Comparison of ENCODE assay signal across 1 cellular context in genomic region chr14:64808449-64808848, GRCh38.
TF ChIP-seq lines count a peak whose summit lies in the region.

No MANE protein-coding gene starts in this region.

TF ChIP-seq in SK-N-SH treated with all-trans-retinoic acid at 6 μM for 48 hours, 23 proteins besides CTCF, POLR2A, EP300 and RAD21 (continued from another document):
- TF ChIP-seq, protein P1, sequence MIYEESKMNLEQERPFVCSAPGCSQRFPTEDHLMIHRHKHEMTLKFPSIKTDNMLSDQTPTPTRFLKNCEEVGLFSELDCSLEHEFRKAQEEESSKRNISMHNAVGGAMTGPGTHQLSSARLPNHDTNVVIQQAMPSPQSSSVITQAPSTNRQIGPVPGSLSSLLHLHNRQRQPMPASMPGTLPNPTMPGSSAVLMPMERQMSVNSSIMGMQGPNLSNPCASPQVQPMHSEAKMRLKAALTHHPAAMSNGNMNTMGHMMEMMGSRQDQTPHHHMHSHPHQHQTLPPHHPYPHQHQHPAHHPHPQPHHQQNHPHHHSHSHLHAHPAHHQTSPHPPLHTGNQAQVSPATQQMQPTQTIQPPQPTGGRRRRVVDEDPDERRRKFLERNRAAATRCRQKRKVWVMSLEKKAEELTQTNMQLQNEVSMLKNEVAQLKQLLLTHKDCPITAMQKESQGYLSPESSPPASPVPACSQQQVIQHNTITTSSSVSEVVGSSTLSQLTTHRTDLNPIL (CRISPR knock-in tag; IDR thresholded peaks at IDR 0.05; ENCODE audit: low read depth), result no peak
- TF ChIP-seq ZNF70 (CRISPR knock-in tag; IDR thresholded peaks at IDR 0.05) (no peak), OSR1 (CRISPR knock-in tag; IDR thresholded peaks at IDR 0.05) (no peak)
TF ChIP-seq in SK-N-SH treated with all-trans-retinoic acid at 6 μM for 48 hours: peak in this region for 0.
